Comparison of ENCODE assay signal across 19 cellular contexts in the genomic region with DNA sequence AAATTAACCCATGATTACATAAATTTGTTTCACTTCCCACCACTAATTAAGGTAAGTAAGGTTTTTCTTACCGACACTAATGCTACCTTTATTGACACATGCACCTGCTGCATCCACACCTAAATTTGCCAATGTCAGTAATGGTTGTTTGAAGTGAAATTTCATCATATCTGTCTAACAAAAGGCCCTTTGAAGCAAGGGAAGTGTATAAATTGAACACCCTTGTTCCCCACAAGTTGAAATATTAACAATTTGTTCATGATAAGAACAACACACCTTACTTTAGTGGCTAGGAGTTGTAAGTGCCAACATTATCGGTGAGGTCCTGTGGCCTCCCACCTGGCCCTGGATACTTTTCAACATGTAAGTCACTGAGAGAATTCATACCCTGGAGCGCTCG.
"Had no signal": no experiment of that assay in that cellular context is flagged by ENCODE, and none has a peak within 500 bp of the region (broad histone marks: within the 10 kb centered on the region; RNA-seq: fewer than 3 reads in every experiment).

No MANE protein-coding gene starts in this region.

- ATAC-seq: activated CD8-positive, alpha-beta T cell treated with anti-CD3 and anti-CD28 coated beads for 36 hours; activated naive CD4-positive, alpha-beta T cell treated with anti-CD3 and anti-CD28 coated beads, Interleukin-2, amount 50 U/mL, for 72 hours; activated T-cell treated with anti-CD3 and anti-CD28 coated beads, Interleukin-2, amount 50 U/mL, for 4 hours; T-helper 17 cell; upper lobe of right lung had no signal

- H3K36me3 Mint-ChIP-seq: activated naive CD4-positive, alpha-beta T cell treated with anti-CD3 and anti-CD28 coated beads, Interleukin-2, amount 50 U/mL, for 72 hours had no signal

- H3K27me3 Mint-ChIP-seq: activated CD8-positive, alpha-beta T cell treated with anti-CD3 and anti-CD28 coated beads for 36 hours; central memory CD8-positive, alpha-beta T cell had no signal

- DNase-seq: activated CD4-positive, alpha-beta T cell treated with anti-CD3 and anti-CD28 coated beads for 4 hours; activated CD8-positive, alpha-beta T cell treated with anti-CD3 and anti-CD28 coated beads for 36 hours; activated effector memory CD4-positive, alpha-beta T cell treated with anti-CD3 and anti-CD28 coated beads, Interleukin-2, amount 50 U/mL, for 16 hours; activated T-cell treated with anti-CD3 and anti-CD28 coated beads, Interleukin-2, amount 50 U/mL, for 4 hours; effector CD4-positive, alpha-beta T cell; hippocampal formation; left ventricle myocardium inferior; right lobe of liver; spleen; T-helper 17 cell; upper lobe of right lung had no signal

- H3K4me3 ChIP-seq: coronary artery, esophagus muscularis mucosa, left ventricle myocardium inferior, prostate gland, right lobe of liver, spleen, thoracic aorta, upper lobe of right lung had no signal

- H3K4me1 ChIP-seq: esophagus muscularis mucosa, left ventricle myocardium inferior, prostate gland, right lobe of liver, spleen, upper lobe of right lung had no signal

- H3K27me3 ChIP-seq: esophagus muscularis mucosa, right lobe of liver, spleen, upper lobe of right lung had no signal

- H3K9me3 ChIP-seq: esophagus muscularis mucosa, left ventricle myocardium inferior, prostate gland, right lobe of liver, spleen, thoracic aorta, upper lobe of right lung had no signal

- H3K27ac ChIP-seq: coronary artery, esophagus muscularis mucosa, left ventricle myocardium inferior, prostate gland, right lobe of liver, spleen, thoracic aorta, upper lobe of right lung had no signal

- H3K4me3 Mint-ChIP-seq: activated CD8-positive, alpha-beta T cell treated with anti-CD3 and anti-CD28 coated beads for 36 hours; activated T-cell treated with anti-CD3 and anti-CD28 coated beads, Interleukin-2, amount 50 U/mL, for 4 hours; brain; central memory CD8-positive, alpha-beta T cell; nephron; T-helper 17 cell had no signal

- H3K4me1 Mint-ChIP-seq: central memory CD8-positive, alpha-beta T cell; nephron; T-helper 17 cell had no signal

- H3K27ac Mint-ChIP-seq: activated CD8-positive, alpha-beta T cell treated with anti-CD3 and anti-CD28 coated beads for 36 hours; activated naive CD4-positive, alpha-beta T cell treated with anti-CD3 and anti-CD28 coated beads, Interleukin-2, amount 50 U/mL, for 72 hours; nephron; T-helper 17 cell had no signal

- H3K9me3 Mint-ChIP-seq: activated CD8-positive, alpha-beta T cell treated with anti-CD3 and anti-CD28 coated beads for 36 hours; activated naive CD4-positive, alpha-beta T cell treated with anti-CD3 and anti-CD28 coated beads, Interleukin-2, amount 50 U/mL, for 72 hours; activated T-cell treated with anti-CD3 and anti-CD28 coated beads, Interleukin-2, amount 50 U/mL, for 4 hours; central memory CD8-positive, alpha-beta T cell; nephron had no signal

- H3K36me3 ChIP-seq: prostate gland had no signal
